ENCODE assay signal across 12 cellular contexts in genomic region chr11:134038897-134039470, GRCh38. TPM values are rescaled to one million over a fixed set of nuclear protein-coding genes. Genes with fewer than 3 reads are reported as not detected.
DNase-seq lines count a peak whose midpoint lies in the region; ATAC-seq and TF ChIP-seq lines count a peak whose summit lies in the region.
"Had no signal": no experiment of that assay in that cellular context is flagged by ENCODE, and none has a peak within 500 bp of the region (broad histone marks: within the 10 kb centered on the region; RNA-seq: fewer than 3 reads in every experiment).

No MANE protein-coding gene starts in this region.

- no peak for ATAC-seq in activated CD4-positive, CD25-positive, alpha-beta regulatory T cell treated with anti-CD3 and anti-CD28 coated beads, Interleukin-2, amount 50 U/mL, for 24 hours

- peak overlapping the region; percentile 69 for H3K27ac ChIP-seq in BLaER1
- H3K27ac ChIP-seq in Peyer's patch = peak overlapping the region in 2 of 4 donors; percentile 43 to 79
- H3K27ac ChIP-seq: neutrophil had no signal

- H3K27ac Mint-ChIP-seq in glutamatergic neuron (ENCODE audit: unreplicated experiment) = peak overlapping the region; percentile 84

- peak overlapping the region; percentile 58; the same call in 1 of the 2 replicates for H3K9ac ChIP-seq in BLaER1

- no peaks in the 10 kb centered on the region for H3K36me3 Mint-ChIP-seq in glutamatergic neuron (ENCODE audit: unreplicated experiment)

- no peak for TF ChIP-seq CTCF in glutamatergic neuron (IDR thresholded peaks at IDR 0.05; ENCODE audit: partially characterized antibody, unreplicated experiment)
- no peak for TF ChIP-seq CTCF in Peyer's patch (IDR thresholded peaks at IDR 0.05)

- no peaks in the 10 kb centered on the region for H3K9me3 ChIP-seq in BLaER1
- no peaks in the 10 kb centered on the region for H3K9me3 ChIP-seq in Peyer's patch
- H3K9me3 ChIP-seq: neutrophil had no signal

- H3K9me3 Mint-ChIP-seq in glutamatergic neuron (ENCODE audit: unreplicated experiment) = peaks cover 13% of the 10 kb centered on the region

- peaks cover 54% of the 10 kb centered on the region for H3K4me1 Mint-ChIP-seq in glutamatergic neuron (ENCODE audit: low read depth, unreplicated experiment)

- no peaks in the 10 kb centered on the region for H3K36me3 ChIP-seq in BLaER1
- no peaks in the 10 kb centered on the region for H3K36me3 ChIP-seq in Peyer's patch
- H3K36me3 ChIP-seq: neutrophil had no signal

- H4K20me1 ChIP-seq in BLaER1 = no peaks in the 10 kb centered on the region

- TF ChIP-seq POLR2A in Peyer's patch (IDR thresholded peaks at IDR 0.05) = no peak

- H3K27me3 ChIP-seq in BLaER1 (no peaks in the 10 kb centered on the region), Peyer's patch (no peaks in the 10 kb centered on the region)

- H3K4me1 ChIP-seq in BLaER1 = peaks cover 71% of the 10 kb centered on the region
- H3K4me1 ChIP-seq in Peyer's patch = peaks cover 0 to 14% (median 2%) of the 10 kb centered on the region in 4 donors

- H3K27me3 Mint-ChIP-seq in glutamatergic neuron (ENCODE audit: unreplicated experiment) = peaks cover 10% of the 10 kb centered on the region

- H3K4me2 ChIP-seq in BLaER1 = peak overlapping the region; percentile 86

- H3K4me3 ChIP-seq in BLaER1 (peak overlapping the region; percentile 11; the same call in 1 of the 2 replicates), Peyer's patch (no peak overlapping the region)

- peak; percentile 23 for DNase-seq in MV-4-11 (lab: John Stamatoyannopoulos, UW)
- DNase-seq in glutamatergic neuron = no peak
- peak; percentile 30 for DNase-seq in occipital lobe (lab: John Stamatoyannopoulos, UW)
- no peak for DNase-seq in Peyer's patch
- DNase-seq in SW480 (ENCODE audit: low spot score) = no peak
- no peak for DNase-seq in activated CD8-positive, alpha-beta memory T cell treated with anti-CD3 and anti-CD28 coated beads, Interleukin-2, amount 50 U/mL, for 4 hours
- DNase-seq: amniotic stem cell; NCI-H187; stimulated activated CD4-positive, alpha-beta T cell treated with anti-CD3 and anti-CD28 coated beads, Interleukin-4, amount 100 ng/mL, for 24 hours had no signal

- H3K4me3 Mint-ChIP-seq in glutamatergic neuron (ENCODE audit: unreplicated experiment) = peak overlapping the region; percentile 72

RNA-seq across cellular contexts. Expression of gene JAM3, which starts 29.9 kb away (rescaled TPM):
- total RNA-seq in glutamatergic neuron (ENCODE audit: unreplicated experiment) = 101 TPM
- 41.8 TPM for total RNA-seq in occipital lobe
- 10 to 100 TPM in 1 of 4 donors, 1 to 10 TPM in 3; 4.6 to 14.0 (median 8.5) TPM for total RNA-seq in Peyer's patch

Comparison
In these comparisons a context has a peak if more than half of its experiments do, and no peak if none do; other contexts are left out.
1. DNase-seq: peak in MV-4-11 (single experiment) and occipital lobe (single experiment); none in glutamatergic neuron (single experiment), Peyer's patch (0 of 3), SW480 (single experiment) and activated CD8-positive, alpha-beta memory T cell treated with anti-CD3 and anti-CD28 coated beads, Interleukin-2, amount 50 U/mL, for 4 hours (single experiment).